ENCODE assay signal across 8 cellular contexts in the genomic region with DNA sequence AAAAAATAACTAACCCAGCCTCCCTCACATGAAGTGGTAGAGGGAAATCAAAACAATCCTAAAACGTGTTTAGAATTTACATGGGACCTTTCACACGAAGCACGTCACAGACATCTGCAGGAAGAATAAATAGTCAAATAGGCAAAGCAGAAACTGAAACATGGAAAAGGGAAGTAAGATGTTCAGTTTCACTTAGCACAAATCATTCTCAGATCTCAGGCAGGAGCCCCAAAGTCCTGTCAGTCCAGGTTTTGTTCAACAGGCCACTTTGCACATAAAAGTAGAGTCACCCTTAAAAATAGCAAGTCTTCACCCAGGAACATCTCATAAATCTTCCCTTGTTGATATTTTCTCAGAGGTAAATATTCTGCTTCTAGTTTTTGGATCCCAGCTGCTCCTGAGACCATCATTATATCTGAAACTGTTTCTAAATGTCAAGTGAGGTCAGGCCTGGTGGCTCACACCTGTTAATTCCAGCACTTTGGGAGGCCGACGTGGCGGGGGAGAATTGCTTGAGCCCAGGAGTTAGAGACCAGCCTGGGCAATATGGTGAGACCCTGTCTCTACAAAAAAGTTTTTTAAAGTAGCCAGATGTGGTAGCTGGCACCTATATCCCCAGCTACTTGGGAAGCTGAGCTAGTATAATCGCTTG. TPM values are rescaled to one million over a fixed set of nuclear protein-coding genes. Genes with fewer than 3 reads are reported as not detected.
DNase-seq lines count a peak whose midpoint lies in the region; ATAC-seq and TF ChIP-seq lines count a peak whose summit lies in the region.

No MANE protein-coding gene starts in this region.

- intact Hi-C loops in dorsolateral prefrontal cortex (cut with DNase I) = no loop called here

- H3K79me2 ChIP-seq in hepatocyte = peaks cover 31% of the 10 kb centered on the region

- H3K9me3 ChIP-seq in hepatocyte (ENCODE audit: low read depth) = no peaks in the 10 kb centered on the region

- POLR2A ChIA-PET in GM10248 (lab: Yijun Ruan, JAX) = interaction anchor here (1.8 kb wide), 1 partner anchor 14 kb away, joined by 6 read pairs; no protein-coding TSS in a partner anchor

- H2AFZ ChIP-seq in hepatocyte = no peak overlapping the region

- peaks cover 6% of the 10 kb centered on the region for H3K4me1 ChIP-seq in hepatocyte (ENCODE audit: insufficient read depth)

- H3K4me3 ChIP-seq in HL-60 (replicated peaks; ENCODE audit: insufficient read depth, low read length) = no peak overlapping the region
- H3K4me3 ChIP-seq in dorsolateral prefrontal cortex = peak overlapping the region in 30 of 59 donors; percentile 0 to 99 (median 92)
- H3K4me3 ChIP-seq in hepatocyte = no peak overlapping the region

- WGBS in hepatocyte (ENCODE audit: low lambda C conversion rate, missing lambda C conversion rate) = 97% methylated on average over 7 of the region's 7 CpGs

- DNase-seq in GM10248 (ENCODE audit: extremely low spot score) (peak; percentile 79), HL-60 (ENCODE audit: low read depth in 1 of 2, low spot score in 1 of 2) (peak in 1 of 2 experiments; percentile 28), dorsolateral prefrontal cortex (no peak), substantia nigra (lab: John Stamatoyannopoulos, UW) (no peak), kidney tubule cell (ENCODE audit: low spot score) (no peak), hepatocyte (ENCODE audit: low spot score) (no peak), occipital lobe (lab: John Stamatoyannopoulos, UW) (no peak)

- TF ChIP-seq CTCF in GM10248 (IDR thresholded peaks at IDR 0.05; ENCODE audit: control extremely low read depth, extremely low read depth, low read depth, missing control alignments) = no peak
- no peak for TF ChIP-seq CTCF in HL-60 (IDR thresholded peaks at IDR 0.05; ENCODE audit: insufficient read depth, low read length)
- no peak for TF ChIP-seq CTCF in dorsolateral prefrontal cortex (IDR thresholded peaks at IDR 0.05 in 54 of 56, conservative IDR thresholded peaks at IDR 0.05 in 2 of 56; ENCODE audit: low read depth in 1 of 56, partially characterized antibody in 56 of 56)
- TF ChIP-seq CTCF in hepatocyte (IDR thresholded peaks at IDR 0.05; ENCODE audit: poor library complexity) = no peak

- H4K20me1 ChIP-seq in hepatocyte (ENCODE audit: insufficient read depth, poor library complexity, severe bottlenecking) = no peaks in the 10 kb centered on the region

- CTCF ChIA-PET in GM10248 (lab: Yijun Ruan, JAX) = interaction anchor here (0.8 to 3.1 kb wide), 3 partner anchors 11 to 21 kb away, joined by 3 to 17 read pairs (median 5); no protein-coding TSS in a partner anchor

- H3K4me2 ChIP-seq in hepatocyte = no peak overlapping the region

- no peaks in the 10 kb centered on the region for H3K36me3 ChIP-seq in hepatocyte (replicated peaks; ENCODE audit: insufficient read depth, low read depth)

- peak; percentile 31 for ATAC-seq in GM21360 (IDR thresholded peaks at IDR 0.05; ENCODE audit: unreplicated experiment)

- H3K27me3 ChIP-seq in HL-60 (ENCODE audit: insufficient read depth, poor library complexity, severe bottlenecking) (no peaks in the 10 kb centered on the region), dorsolateral prefrontal cortex (no peaks in the 10 kb centered on the region), hepatocyte (no peaks in the 10 kb centered on the region)

- H3K27ac ChIP-seq in HL-60 (replicated peaks) = peak overlapping the region; percentile 26
- H3K27ac ChIP-seq in dorsolateral prefrontal cortex = peak overlapping the region in 26 of 59 donors; percentile 0 to 95 (median 30)
- no peak overlapping the region for H3K27ac ChIP-seq in substantia nigra (ENCODE audit: low read depth, low read length, poor library complexity, severe bottlenecking)
- H3K27ac ChIP-seq in hepatocyte = no peak overlapping the region

- H3K9me2 ChIP-seq in hepatocyte (replicated peaks; ENCODE audit: insufficient read depth) = no peaks in the 10 kb centered on the region

RNA-seq across cellular contexts. Expression of a gene that starts 1.9 kb away (rescaled TPM):
- 100 to 1,000 TPM in 7 of 120 experiments, 10 to 100 TPM in 113; 53.9 to 114 (median 81.9) TPM for total RNA-seq in dorsolateral prefrontal cortex
- total RNA-seq in hepatocyte = 7.2 and 8.5 TPM in 2 replicates
- 11.0 and 12.8 TPM in 2 replicates for polyA plus RNA-seq in hepatocyte
- 29.3 TPM for total RNA-seq in occipital lobe

RNA-seq across cellular contexts. Expression of a gene that starts 14.9 kb away (rescaled TPM):
- 10 to 100 TPM; 31.0 to 60.1 (median 47.7) TPM for total RNA-seq in dorsolateral prefrontal cortex
- 43.2 and 51.0 TPM in 2 replicates for total RNA-seq in hepatocyte
- 24.2 and 32.1 TPM in 2 replicates for polyA plus RNA-seq in hepatocyte
- 67.4 TPM for total RNA-seq in occipital lobe

RNA-seq across cellular contexts. Expression of a gene that starts 56.3 kb away (rescaled TPM):
- total RNA-seq in dorsolateral prefrontal cortex = 10 to 100 TPM; 42.2 to 98.1 (median 64.6) TPM
- 38.5 and 43.9 TPM in 2 replicates for total RNA-seq in hepatocyte
- polyA plus RNA-seq in hepatocyte = 18.0 and 22.5 TPM in 2 replicates
- total RNA-seq in occipital lobe = 71.4 TPM

Comparison
In these comparisons a context has a peak if more than half of its experiments do, and no peak if none do; other contexts are left out.
1. H3K4me3 ChIP-seq: peak in dorsolateral prefrontal cortex (30 of 59); none in HL-60 (single experiment) and hepatocyte (single experiment).